Comparison of ENCODE assay signal across 10 cellular contexts in genomic region chr20:20734475-20734948, GRCh38. TPM values are rescaled to one million over a fixed set of nuclear protein-coding genes. Genes with fewer than 3 reads are reported as not detected.
DNase-seq lines count a peak whose midpoint lies in the region; ATAC-seq and TF ChIP-seq lines count a peak whose summit lies in the region.
"Had no signal": no experiment of that assay in that cellular context is flagged by ENCODE, and none has a peak within 500 bp of the region (broad histone marks: within the 10 kb centered on the region; RNA-seq: fewer than 3 reads in every experiment).

No MANE protein-coding gene starts in this region.

- peak overlapping the region; percentile 7 for H3K27ac Mint-ChIP-seq in activated T-helper 1 cell treated with anti-CD3 and anti-CD28 coated beads, Interleukin-12 subunit alpha, Interleukin-12 subunit beta, Interleukin-2, Interleukin-4 antibody, amounts not matched to agents 30 ng/mL and 10 ng/mL and 1 ng/mL, durations not matched to agents 14 hours and 24 hours and 36 hours
- no peak overlapping the region for H3K27ac Mint-ChIP-seq in stimulated activated effector memory CD8-positive, alpha-beta T cell treated with anti-CD3 and anti-CD28 coated beads, Interleukin-12 subunit alpha, Interleukin-12 subunit beta, amount 100 ng/mL, for 72 hours
- H3K27ac Mint-ChIP-seq in Caco-2 (ENCODE audit: unreplicated experiment): no peak overlapping the region

- H3K36me3 Mint-ChIP-seq in activated T-helper 1 cell treated with anti-CD3 and anti-CD28 coated beads, Interleukin-12 subunit alpha, Interleukin-12 subunit beta, Interleukin-2, Interleukin-4 antibody, amounts not matched to agents 30 ng/mL and 10 ng/mL and 1 ng/mL, durations not matched to agents 14 hours and 24 hours and 36 hours (ENCODE audit: low read depth): no peaks in the 10 kb centered on the region
- no peaks in the 10 kb centered on the region for H3K36me3 Mint-ChIP-seq in stimulated activated effector memory CD8-positive, alpha-beta T cell treated with anti-CD3 and anti-CD28 coated beads, Interleukin-12 subunit alpha, Interleukin-12 subunit beta, amount 100 ng/mL, for 72 hours
- no peaks in the 10 kb centered on the region for H3K36me3 Mint-ChIP-seq in Caco-2 (ENCODE audit: insufficient read depth, unreplicated experiment)
- H3K36me3 Mint-ChIP-seq: IgD-negative memory B cell had no signal

- no peaks in the 10 kb centered on the region; the same call in 1 of the 2 replicates for H3K27me3 ChIP-seq in Caco-2 (replicated peaks; ENCODE audit: control insufficient read depth, insufficient read depth, low read length)

- intact Hi-C loops in activated T-helper 1 cell treated with anti-CD3 and anti-CD28 coated beads, Interleukin-12 subunit alpha, Interleukin-12 subunit beta, Interleukin-2, Interleukin-4 antibody, amounts not matched to agents 30 ng/mL and 10 ng/mL and 1 ng/mL, durations not matched to agents 14 hours and 24 hours and 36 hours (cut with micrococcal nuclease): loop anchor here (2.0 kb wide), 1 partner anchor 22 kb away; the partner anchor contains the start of gene RALGAPA2
- intact Hi-C loops in Caco-2 (cut with micrococcal nuclease; ENCODE audit: unreplicated experiment): no loop called here

- peaks cover 11% of the 10 kb centered on the region for H3K4me1 Mint-ChIP-seq in activated T-helper 1 cell treated with anti-CD3 and anti-CD28 coated beads, Interleukin-12 subunit alpha, Interleukin-12 subunit beta, Interleukin-2, Interleukin-4 antibody, amounts not matched to agents 30 ng/mL and 10 ng/mL and 1 ng/mL, durations not matched to agents 14 hours and 24 hours and 36 hours (ENCODE audit: low read depth)
- no peaks in the 10 kb centered on the region for H3K4me1 Mint-ChIP-seq in stimulated activated effector memory CD8-positive, alpha-beta T cell treated with anti-CD3 and anti-CD28 coated beads, Interleukin-12 subunit alpha, Interleukin-12 subunit beta, amount 100 ng/mL, for 72 hours
- H3K4me1 Mint-ChIP-seq in Caco-2 (ENCODE audit: low read depth, unreplicated experiment): no peaks in the 10 kb centered on the region

- no peak for TF ChIP-seq CTCF in Caco-2 (IDR thresholded peaks at IDR 0.05; ENCODE audit: insufficient read depth in 1 of 2, low read depth in 1 of 2, low read length in 1 of 2, severe bottlenecking in 1 of 2, unreplicated experiment in 1 of 2)

- H3K9me3 ChIP-seq in Caco-2: no peaks in the 10 kb centered on the region

- peak; percentile 12 for DNase-seq in activated CD4-positive, alpha-beta T cell treated with anti-CD3 and anti-CD28 coated beads for 48 hours
- no peak for DNase-seq in activated CD4-positive, alpha-beta T cell treated with anti-CD3 and anti-CD28 coated beads for 4 hours
- peak; percentile 72 for DNase-seq in Jurkat, Clone E6-1 (ENCODE audit: low read depth, low spot score)
- DNase-seq in activated T-helper 1 cell treated with anti-CD3 and anti-CD28 coated beads, Interleukin-12 subunit alpha, Interleukin-12 subunit beta, Interleukin-2, Interleukin-4 antibody, amounts not matched to agents 30 ng/mL and 10 ng/mL and 1 ng/mL, durations not matched to agents 14 hours and 24 hours and 36 hours (ENCODE audit: low spot score): no peak
- DNase-seq in stimulated activated effector memory CD8-positive, alpha-beta T cell treated with anti-CD3 and anti-CD28 coated beads, Interleukin-12 subunit alpha, Interleukin-12 subunit beta, amount 100 ng/mL, for 72 hours (ENCODE audit: low spot score in 2 of 2): no peak
- DNase-seq in ureter (ENCODE audit: low spot score): no peak
- DNase-seq in Caco-2: no peak
- no peak for DNase-seq in HK-2 (ENCODE audit: unreplicated experiment)
- DNase-seq: posterior cingulate gyrus had no signal

- POLR2A ChIA-PET in Caco-2 (lab: Charles Lee): no interaction called here

- H3K4me3 ChIP-seq in Jurkat, Clone E6-1 (ENCODE audit: low read length): no peak overlapping the region
- H3K4me3 ChIP-seq in Caco-2 (ENCODE audit: low read depth, low read length): no peak overlapping the region

- H3K27me3 Mint-ChIP-seq in activated T-helper 1 cell treated with anti-CD3 and anti-CD28 coated beads, Interleukin-12 subunit alpha, Interleukin-12 subunit beta, Interleukin-2, Interleukin-4 antibody, amounts not matched to agents 30 ng/mL and 10 ng/mL and 1 ng/mL, durations not matched to agents 14 hours and 24 hours and 36 hours (ENCODE audit: insufficient read depth): peaks cover 7% of the 10 kb centered on the region
- peaks cover 20% of the 10 kb centered on the region for H3K27me3 Mint-ChIP-seq in Caco-2 (ENCODE audit: insufficient read depth, unreplicated experiment)
- H3K27me3 Mint-ChIP-seq: IgD-negative memory B cell had no signal

- no peaks in the 10 kb centered on the region for H3K4me1 ChIP-seq in Caco-2

- H3K4me3 Mint-ChIP-seq in activated T-helper 1 cell treated with anti-CD3 and anti-CD28 coated beads, Interleukin-12 subunit alpha, Interleukin-12 subunit beta, Interleukin-2, Interleukin-4 antibody, amounts not matched to agents 30 ng/mL and 10 ng/mL and 1 ng/mL, durations not matched to agents 14 hours and 24 hours and 36 hours: no peak overlapping the region
- no peak overlapping the region for H3K4me3 Mint-ChIP-seq in stimulated activated effector memory CD8-positive, alpha-beta T cell treated with anti-CD3 and anti-CD28 coated beads, Interleukin-12 subunit alpha, Interleukin-12 subunit beta, amount 100 ng/mL, for 72 hours
- no peak overlapping the region for H3K4me3 Mint-ChIP-seq in Caco-2 (ENCODE audit: unreplicated experiment)
- H3K4me3 Mint-ChIP-seq: IgD-negative memory B cell had no signal

- ATAC-seq in stimulated activated effector memory CD8-positive, alpha-beta T cell treated with anti-CD3 and anti-CD28 coated beads, Interleukin-12 subunit alpha, Interleukin-12 subunit beta, amount 100 ng/mL, for 72 hours: peak; percentile 50

- CTCF ChIA-PET in Caco-2 (lab: Charles Lee): no interaction called here

- no peaks in the 10 kb centered on the region for H3K36me3 ChIP-seq in Caco-2 (ENCODE audit: control insufficient read depth, insufficient read depth, low read length)

- H3K9me3 Mint-ChIP-seq in activated T-helper 1 cell treated with anti-CD3 and anti-CD28 coated beads, Interleukin-12 subunit alpha, Interleukin-12 subunit beta, Interleukin-2, Interleukin-4 antibody, amounts not matched to agents 30 ng/mL and 10 ng/mL and 1 ng/mL, durations not matched to agents 14 hours and 24 hours and 36 hours: no peaks in the 10 kb centered on the region
- H3K9me3 Mint-ChIP-seq in stimulated activated effector memory CD8-positive, alpha-beta T cell treated with anti-CD3 and anti-CD28 coated beads, Interleukin-12 subunit alpha, Interleukin-12 subunit beta, amount 100 ng/mL, for 72 hours: no peaks in the 10 kb centered on the region
- H3K9me3 Mint-ChIP-seq in Caco-2 (ENCODE audit: unreplicated experiment): no peaks in the 10 kb centered on the region

- no TSS peak for BruUV-seq in Caco-2 (replicated peaks; lab: Mats Ljungman, UMichigan)

RNA-seq across cellular contexts. Expression of gene RALGAPA2, which starts 22.1 kb away (rescaled TPM):
- 15.8 TPM for polyA plus RNA-seq in Jurkat, Clone E6-1 (2012; ENCODE audit: insufficient read depth, insufficient read length)
- 18.0 and 19.6 TPM in 2 replicates for total RNA-seq in activated T-helper 1 cell treated with anti-CD3 and anti-CD28 coated beads, Interleukin-12 subunit alpha, Interleukin-12 subunit beta, Interleukin-2, Interleukin-4 antibody, amounts not matched to agents 30 ng/mL and 10 ng/mL and 1 ng/mL, durations not matched to agents 14 hours and 24 hours and 36 hours
- total RNA-seq in ureter (107 TPM), Caco-2 (2022) (17.3 and 19.1 TPM in 2 replicates)

Comparison
In these comparisons a context has a peak if more than half of its experiments do, and no peak if none do; other contexts are left out.
1. DNase-seq: peak in activated CD4-positive, alpha-beta T cell treated with anti-CD3 and anti-CD28 coated beads for 48 hours (single experiment) and Jurkat, Clone E6-1 (single experiment); none in activated CD4-positive, alpha-beta T cell treated with anti-CD3 and anti-CD28 coated beads for 4 hours (0 of 2), activated T-helper 1 cell treated with anti-CD3 and anti-CD28 coated beads, Interleukin-12 subunit alpha, Interleukin-12 subunit beta, Interleukin-2, Interleukin-4 antibody, amounts not matched to agents 30 ng/mL and 10 ng/mL and 1 ng/mL, durations not matched to agents 14 hours and 24 hours and 36 hours (single experiment), stimulated activated effector memory CD8-positive, alpha-beta T cell treated with anti-CD3 and anti-CD28 coated beads, Interleukin-12 subunit alpha, Interleukin-12 subunit beta, amount 100 ng/mL, for 72 hours (0 of 2), ureter (single experiment), Caco-2 (0 of 2) and HK-2 (single experiment).